In the genomic region with DNA sequence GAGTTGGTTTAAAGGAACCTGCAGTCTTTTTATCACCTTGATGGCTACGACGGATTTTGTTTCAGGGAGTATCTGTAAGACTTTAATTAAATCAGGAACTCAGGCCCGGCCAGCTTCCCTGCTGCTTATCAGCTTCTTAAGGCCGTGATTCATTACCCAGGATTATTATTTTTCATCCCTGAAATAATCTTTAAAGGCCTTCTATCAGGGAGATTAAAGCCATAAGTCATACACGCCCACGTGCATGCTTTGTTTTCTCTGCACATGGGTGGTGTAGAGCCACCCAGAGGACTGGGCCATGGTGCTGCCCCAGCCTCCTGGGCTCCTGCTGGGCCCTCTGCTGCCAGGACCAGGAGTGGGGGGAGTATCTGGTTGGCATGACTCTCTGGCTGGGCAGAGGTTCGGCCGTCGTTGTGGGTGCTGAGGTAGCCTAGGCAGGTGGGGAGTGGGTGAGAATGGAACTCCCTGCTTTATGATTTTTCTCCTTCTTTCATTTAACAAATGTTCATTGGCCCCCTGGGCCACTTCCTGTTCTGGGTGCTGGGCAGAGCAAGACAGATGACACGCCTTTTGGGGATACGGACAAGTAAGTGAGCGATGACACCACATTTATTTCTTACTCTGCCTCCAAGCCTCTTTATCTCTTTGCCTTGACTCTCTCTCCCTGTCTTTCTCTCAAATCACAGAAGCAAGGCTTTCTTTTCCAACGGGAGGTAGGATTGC, we compare ENCODE assay signal across 1 cellular context.
TF ChIP-seq lines count a peak whose summit lies in the region.

No MANE protein-coding gene starts in this region.

TF ChIP-seq in GM23338, 12 proteins besides CTCF, POLR2A, EP300 and RAD21:
- no peak for TF ChIP-seq ZNF114 (CRISPR knock-in tag; IDR thresholded peaks at IDR 0.05)
- no peak for TF ChIP-seq POLR2AphosphoS5 (IDR thresholded peaks at IDR 0.05; ENCODE audit: low read depth)
- no peak for TF ChIP-seq NANOG (IDR thresholded peaks at IDR 0.05; ENCODE audit: borderline replicate concordance)
- TF ChIP-seq EZH2phosphoT487 (IDR thresholded peaks at IDR 0.05; ENCODE audit: unreplicated experiment): no peak
- TF ChIP-seq, protein P1, sequence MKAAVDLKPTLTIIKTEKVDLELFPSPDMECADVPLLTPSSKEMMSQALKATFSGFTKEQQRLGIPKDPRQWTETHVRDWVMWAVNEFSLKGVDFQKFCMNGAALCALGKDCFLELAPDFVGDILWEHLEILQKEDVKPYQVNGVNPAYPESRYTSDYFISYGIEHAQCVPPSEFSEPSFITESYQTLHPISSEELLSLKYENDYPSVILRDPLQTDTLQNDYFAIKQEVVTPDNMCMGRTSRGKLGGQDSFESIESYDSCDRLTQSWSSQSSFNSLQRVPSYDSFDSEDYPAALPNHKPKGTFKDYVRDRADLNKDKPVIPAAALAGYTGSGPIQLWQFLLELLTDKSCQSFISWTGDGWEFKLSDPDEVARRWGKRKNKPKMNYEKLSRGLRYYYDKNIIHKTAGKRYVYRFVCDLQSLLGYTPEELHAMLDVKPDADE (IDR thresholded peaks at IDR 0.05): no peak
- TF ChIP-seq, protein P2, sequence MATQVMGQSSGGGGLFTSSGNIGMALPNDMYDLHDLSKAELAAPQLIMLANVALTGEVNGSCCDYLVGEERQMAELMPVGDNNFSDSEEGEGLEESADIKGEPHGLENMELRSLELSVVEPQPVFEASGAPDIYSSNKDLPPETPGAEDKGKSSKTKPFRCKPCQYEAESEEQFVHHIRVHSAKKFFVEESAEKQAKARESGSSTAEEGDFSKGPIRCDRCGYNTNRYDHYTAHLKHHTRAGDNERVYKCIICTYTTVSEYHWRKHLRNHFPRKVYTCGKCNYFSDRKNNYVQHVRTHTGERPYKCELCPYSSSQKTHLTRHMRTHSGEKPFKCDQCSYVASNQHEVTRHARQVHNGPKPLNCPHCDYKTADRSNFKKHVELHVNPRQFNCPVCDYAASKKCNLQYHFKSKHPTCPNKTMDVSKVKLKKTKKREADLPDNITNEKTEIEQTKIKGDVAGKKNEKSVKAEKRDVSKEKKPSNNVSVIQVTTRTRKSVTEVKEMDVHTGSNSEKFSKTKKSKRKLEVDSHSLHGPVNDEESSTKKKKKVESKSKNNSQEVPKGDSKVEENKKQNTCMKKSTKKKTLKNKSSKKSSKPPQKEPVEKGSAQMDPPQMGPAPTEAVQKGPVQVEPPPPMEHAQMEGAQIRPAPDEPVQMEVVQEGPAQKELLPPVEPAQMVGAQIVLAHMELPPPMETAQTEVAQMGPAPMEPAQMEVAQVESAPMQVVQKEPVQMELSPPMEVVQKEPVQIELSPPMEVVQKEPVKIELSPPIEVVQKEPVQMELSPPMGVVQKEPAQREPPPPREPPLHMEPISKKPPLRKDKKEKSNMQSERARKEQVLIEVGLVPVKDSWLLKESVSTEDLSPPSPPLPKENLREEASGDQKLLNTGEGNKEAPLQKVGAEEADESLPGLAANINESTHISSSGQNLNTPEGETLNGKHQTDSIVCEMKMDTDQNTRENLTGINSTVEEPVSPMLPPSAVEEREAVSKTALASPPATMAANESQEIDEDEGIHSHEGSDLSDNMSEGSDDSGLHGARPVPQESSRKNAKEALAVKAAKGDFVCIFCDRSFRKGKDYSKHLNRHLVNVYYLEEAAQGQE (IDR thresholded peaks at IDR 0.05; ENCODE audit: unreplicated experiment): no peak
- TF ChIP-seq, protein P3, sequence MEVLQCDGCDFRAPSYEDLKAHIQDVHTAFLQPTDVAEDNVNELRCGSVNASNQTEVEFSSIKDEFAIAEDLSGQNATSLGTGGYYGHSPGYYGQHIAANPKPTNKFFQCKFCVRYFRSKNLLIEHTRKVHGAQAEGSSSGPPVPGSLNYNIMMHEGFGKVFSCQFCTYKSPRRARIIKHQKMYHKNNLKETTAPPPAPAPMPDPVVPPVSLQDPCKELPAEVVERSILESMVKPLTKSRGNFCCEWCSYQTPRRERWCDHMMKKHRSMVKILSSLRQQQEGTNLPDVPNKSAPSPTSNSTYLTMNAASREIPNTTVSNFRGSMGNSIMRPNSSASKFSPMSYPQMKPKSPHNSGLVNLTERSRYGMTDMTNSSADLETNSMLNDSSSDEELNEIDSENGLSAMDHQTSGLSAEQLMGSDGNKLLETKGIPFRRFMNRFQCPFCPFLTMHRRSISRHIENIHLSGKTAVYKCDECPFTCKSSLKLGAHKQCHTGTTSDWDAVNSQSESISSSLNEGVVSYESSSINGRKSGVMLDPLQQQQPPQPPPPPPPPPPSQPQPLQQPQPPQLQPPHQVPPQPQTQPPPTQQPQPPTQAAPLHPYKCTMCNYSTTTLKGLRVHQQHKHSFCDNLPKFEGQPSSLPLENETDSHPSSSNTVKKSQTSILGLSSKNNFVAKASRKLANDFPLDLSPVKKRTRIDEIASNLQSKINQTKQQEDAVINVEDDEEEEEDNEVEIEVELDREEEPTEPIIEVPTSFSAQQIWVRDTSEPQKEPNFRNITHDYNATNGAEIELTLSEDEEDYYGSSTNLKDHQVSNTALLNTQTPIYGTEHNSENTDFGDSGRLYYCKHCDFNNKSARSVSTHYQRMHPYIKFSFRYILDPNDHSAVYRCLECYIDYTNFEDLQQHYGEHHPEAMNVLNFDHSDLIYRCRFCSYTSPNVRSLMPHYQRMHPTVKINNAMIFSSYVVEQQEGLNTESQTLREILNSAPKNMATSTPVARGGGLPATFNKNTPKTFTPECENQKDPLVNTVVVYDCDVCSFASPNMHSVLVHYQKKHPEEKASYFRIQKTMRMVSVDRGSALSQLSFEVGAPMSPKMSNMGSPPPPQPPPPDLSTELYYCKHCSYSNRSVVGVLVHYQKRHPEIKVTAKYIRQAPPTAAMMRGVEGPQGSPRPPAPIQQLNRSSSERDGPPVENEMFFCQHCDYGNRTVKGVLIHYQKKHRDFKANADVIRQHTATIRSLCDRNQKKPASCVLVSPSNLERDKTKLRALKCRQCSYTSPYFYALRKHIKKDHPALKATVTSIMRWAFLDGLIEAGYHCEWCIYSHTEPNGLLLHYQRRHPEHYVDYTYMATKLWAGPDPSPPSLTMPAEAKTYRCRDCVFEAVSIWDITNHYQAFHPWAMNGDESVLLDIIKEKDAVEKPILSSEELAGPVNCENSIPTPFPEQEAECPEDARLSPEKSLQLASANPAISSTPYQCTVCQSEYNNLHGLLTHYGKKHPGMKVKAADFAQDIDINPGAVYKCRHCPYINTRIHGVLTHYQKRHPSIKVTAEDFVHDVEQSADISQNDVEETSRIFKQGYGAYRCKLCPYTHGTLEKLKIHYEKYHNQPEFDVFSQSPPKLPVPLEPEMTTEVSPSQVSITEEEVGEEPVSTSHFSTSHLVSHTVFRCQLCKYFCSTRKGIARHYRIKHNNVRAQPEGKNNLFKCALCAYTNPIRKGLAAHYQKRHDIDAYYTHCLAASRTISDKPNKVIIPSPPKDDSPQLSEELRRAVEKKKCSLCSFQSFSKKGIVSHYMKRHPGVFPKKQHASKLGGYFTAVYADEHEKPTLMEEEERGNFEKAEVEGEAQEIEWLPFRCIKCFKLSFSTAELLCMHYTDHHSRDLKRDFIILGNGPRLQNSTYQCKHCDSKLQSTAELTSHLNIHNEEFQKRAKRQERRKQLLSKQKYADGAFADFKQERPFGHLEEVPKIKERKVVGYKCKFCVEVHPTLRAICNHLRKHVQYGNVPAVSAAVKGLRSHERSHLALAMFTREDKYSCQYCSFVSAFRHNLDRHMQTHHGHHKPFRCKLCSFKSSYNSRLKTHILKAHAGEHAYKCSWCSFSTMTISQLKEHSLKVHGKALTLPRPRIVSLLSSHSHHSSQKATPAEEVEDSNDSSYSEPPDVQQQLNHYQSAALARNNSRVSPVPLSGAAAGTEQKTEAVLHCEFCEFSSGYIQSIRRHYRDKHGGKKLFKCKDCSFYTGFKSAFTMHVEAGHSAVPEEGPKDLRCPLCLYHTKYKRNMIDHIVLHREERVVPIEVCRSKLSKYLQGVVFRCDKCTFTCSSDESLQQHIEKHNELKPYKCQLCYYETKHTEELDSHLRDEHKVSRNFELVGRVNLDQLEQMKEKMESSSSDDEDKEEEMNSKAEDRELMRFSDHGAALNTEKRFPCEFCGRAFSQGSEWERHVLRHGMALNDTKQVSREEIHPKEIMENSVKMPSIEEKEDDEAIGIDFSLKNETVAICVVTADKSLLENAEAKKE (CRISPR knock-in tag; IDR thresholded peaks at IDR 0.05): no peak
- TF ChIP-seq STAT1 (IDR thresholded peaks at IDR 0.05; ENCODE audit: unreplicated experiment): no peak
- TF ChIP-seq ZNF331 (CRISPR knock-in tag; IDR thresholded peaks at IDR 0.05; ENCODE audit: low read depth): no peak
- no peak for TF ChIP-seq EZH2 (IDR thresholded peaks at IDR 0.05; ENCODE audit: low read depth, unreplicated experiment)
- no peak for TF ChIP-seq CREB1 (CRISPR knock-in tag; IDR thresholded peaks at IDR 0.05; ENCODE audit: low read depth)
TF ChIP-seq in GM23338: peak in this region for 0.
